24 cellular contexts compared by ENCODE assay signal in genomic region chr5:78157001-78157400, GRCh38.
"Had no signal": no experiment of that assay in that cellular context is flagged by ENCODE, and none has a peak within 500 bp of the region (broad histone marks: within the 10 kb centered on the region; RNA-seq: fewer than 3 reads in every experiment).

No MANE protein-coding gene starts in this region.

- H3K9me3 Mint-ChIP-seq: activated naive CD4-positive, alpha-beta T cell treated with anti-CD3 and anti-CD28 coated beads for 36 hours had no signal

- H3K4me2 ChIP-seq: hepatocyte had no signal

- FAIRE-seq: kidney, small intestine had no signal

- H3K27me3 Mint-ChIP-seq: activated CD4-positive, alpha-beta memory T cell treated with anti-CD3 and anti-CD28 coated beads, Interleukin-2, amount 10 ng/mL, durations not matched to agents 7 days and 5 days; activated CD8-positive, alpha-beta memory T cell treated with anti-CD3 and anti-CD28 coated beads, Interleukin-2, amount 10 ng/mL, durations not matched to agents 7 days and 5 days; activated T-helper 17 cell treated with anti-CD3 and anti-CD28 coated beads, Interleukin-2, amount 50 U/mL, for 72 hours; naive B cell; stimulated activated naive CD8-positive, alpha-beta T cell treated with anti-CD3 and anti-CD28 coated beads, Interleukin-15, amount 100 ng/mL, for 72 hours; type B pancreatic cell had no signal

- H3K27ac Mint-ChIP-seq: activated CD4-positive, alpha-beta memory T cell treated with anti-CD3 and anti-CD28 coated beads, Interleukin-2, amount 10 ng/mL, durations not matched to agents 7 days and 5 days; activated CD8-positive, alpha-beta memory T cell treated with anti-CD3 and anti-CD28 coated beads, Interleukin-2, amount 10 ng/mL, durations not matched to agents 7 days and 5 days; activated naive CD4-positive, alpha-beta T cell treated with anti-CD3 and anti-CD28 coated beads for 36 hours; activated T-helper 17 cell treated with anti-CD3 and anti-CD28 coated beads, Interleukin-2, amount 50 U/mL, for 72 hours; brain; naive B cell; T-helper 2 cell treated with Interferon-gamma antibody and Interleukin-4, amounts not matched to agents 5 μg/mL and 100 μg/mL, for 36 hours; type B pancreatic cell had no signal

- H3K9me3 ChIP-seq: mucosa of descending colon, right lobe of liver had no signal

- H3K27me3 ChIP-seq: foreskin keratinocyte, hepatocyte, right lobe of liver had no signal

- DNase-seq: activated CD4-positive, alpha-beta memory T cell treated with anti-CD3 and anti-CD28 coated beads, Interleukin-2, amount 10 ng/mL, durations not matched to agents 7 days and 5 days; activated CD4-positive, alpha-beta T cell treated with anti-CD3 and anti-CD28 coated beads for 48 hours; activated CD4-positive, CD25-positive, alpha-beta regulatory T cell; activated CD8-positive, alpha-beta memory T cell treated with anti-CD3 and anti-CD28 coated beads, Interleukin-2, amount 10 ng/mL, durations not matched to agents 7 days and 5 days; activated naive CD4-positive, alpha-beta T cell treated with anti-CD3 and anti-CD28 coated beads for 36 hours; activated T-cell treated with anti-CD3 and anti-CD28 coated beads, Interleukin-2, amount 50 U/mL, for 1 hour; anterior cingulate cortex; caudate nucleus; foreskin keratinocyte; kidney; mammary epithelial cell; mucosa of descending colon; naive B cell; right lobe of liver; small intestine; stimulated activated CD4-positive, alpha-beta T cell treated with anti-CD3 and anti-CD28 coated beads, Interleukin-15, amount 100 ng/mL, for 24 hours; stimulated activated CD4-positive, alpha-beta T cell treated with anti-CD3 and anti-CD28 coated beads, Interleukin-2, amount 100 ng/mL, for 48 hours; stimulated activated naive CD8-positive, alpha-beta T cell treated with anti-CD3 and anti-CD28 coated beads, Interleukin-15, amount 100 ng/mL, for 72 hours had no signal

- ATAC-seq: activated CD8-positive, alpha-beta memory T cell treated with anti-CD3 and anti-CD28 coated beads, Interleukin-2, amount 10 ng/mL, durations not matched to agents 7 days and 5 days; activated T-helper 17 cell treated with anti-CD3 and anti-CD28 coated beads, Interleukin-2, amount 50 U/mL, for 72 hours; foreskin keratinocyte; left lobe of liver; mucosa of descending colon; right lobe of liver; stimulated activated naive CD8-positive, alpha-beta T cell treated with anti-CD3 and anti-CD28 coated beads, Interleukin-15, amount 100 ng/mL, for 72 hours had no signal

- H2AFZ ChIP-seq: hepatocyte had no signal

- H3K4me1 Mint-ChIP-seq: activated CD4-positive, alpha-beta memory T cell treated with anti-CD3 and anti-CD28 coated beads, Interleukin-2, amount 10 ng/mL, durations not matched to agents 7 days and 5 days; activated CD8-positive, alpha-beta memory T cell treated with anti-CD3 and anti-CD28 coated beads, Interleukin-2, amount 10 ng/mL, durations not matched to agents 7 days and 5 days; activated T-helper 17 cell treated with anti-CD3 and anti-CD28 coated beads, Interleukin-2, amount 50 U/mL, for 72 hours; brain; stimulated activated naive CD8-positive, alpha-beta T cell treated with anti-CD3 and anti-CD28 coated beads, Interleukin-15, amount 100 ng/mL, for 72 hours had no signal

- H3K4me3 ChIP-seq: hepatocyte, mucosa of descending colon, right lobe of liver had no signal

- H3K27ac ChIP-seq: hepatocyte, right lobe of liver had no signal

- H3K4me3 Mint-ChIP-seq: activated CD4-positive, alpha-beta memory T cell treated with anti-CD3 and anti-CD28 coated beads, Interleukin-2, amount 10 ng/mL, durations not matched to agents 7 days and 5 days; activated CD8-positive, alpha-beta memory T cell treated with anti-CD3 and anti-CD28 coated beads, Interleukin-2, amount 10 ng/mL, durations not matched to agents 7 days and 5 days; activated naive CD4-positive, alpha-beta T cell treated with anti-CD3 and anti-CD28 coated beads for 36 hours; activated T-helper 17 cell treated with anti-CD3 and anti-CD28 coated beads, Interleukin-2, amount 50 U/mL, for 72 hours; brain; naive B cell; stimulated activated naive CD8-positive, alpha-beta T cell treated with anti-CD3 and anti-CD28 coated beads, Interleukin-15, amount 100 ng/mL, for 72 hours; T-helper 2 cell treated with Interferon-gamma antibody and Interleukin-4, amounts not matched to agents 5 μg/mL and 100 μg/mL, for 36 hours; type B pancreatic cell had no signal

- H3K4me1 ChIP-seq: foreskin keratinocyte, right lobe of liver had no signal
